21 cellular contexts compared by ENCODE assay signal in the genomic region with DNA sequence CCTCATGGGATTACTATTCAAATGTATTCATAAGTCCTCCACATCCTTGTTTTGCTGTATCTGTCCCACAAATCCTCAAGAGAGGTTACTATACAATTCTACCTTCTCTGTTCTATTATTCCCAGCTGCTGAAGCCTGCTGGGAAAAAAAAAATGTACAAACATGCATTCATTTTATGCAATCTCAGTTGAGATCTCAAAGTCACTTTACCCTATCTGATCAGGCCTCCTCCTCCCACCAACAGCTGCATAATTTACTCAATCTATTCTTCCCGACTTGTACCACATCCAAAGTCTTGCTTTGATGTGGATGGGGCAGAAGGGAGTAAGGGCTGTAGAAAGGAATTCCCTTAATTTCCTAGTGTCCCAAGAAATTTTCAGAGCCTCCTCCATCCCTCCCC. TPM values are rescaled to one million over a fixed set of nuclear protein-coding genes. Genes with fewer than 3 reads are reported as not detected.
A peak's percentile ranks its signal among the peaks of the same experiment; 100 is the strongest.
DNase-seq lines count a peak whose midpoint lies in the region; ATAC-seq and TF ChIP-seq lines count a peak whose summit lies in the region.
"Had no signal": no experiment of that assay in that cellular context is flagged by ENCODE, and none has a peak within 500 bp of the region (broad histone marks: within the 10 kb centered on the region; RNA-seq: fewer than 3 reads in every experiment).

No MANE protein-coding gene starts in this region.

- H3K4me1 ChIP-seq in CD8-positive, alpha-beta T cell (ENCODE audit: insufficient read depth, low read length) = no peaks in the 10 kb centered on the region
- peaks cover 18% of the 10 kb centered on the region for H3K4me1 ChIP-seq in Karpas-422 (ENCODE audit: low read length)

- H3K36me3 Mint-ChIP-seq in CD8-positive, alpha-beta T cell = peaks cover 57% of the 10 kb centered on the region
- H3K36me3 Mint-ChIP-seq in activated naive CD8-positive, alpha-beta T cell treated with anti-CD3 and anti-CD28 coated beads, Interleukin-2, amount 10 ng/mL, durations not matched to agents 7 days and 5 days = peaks cover 33% of the 10 kb centered on the region
- H3K36me3 Mint-ChIP-seq in immature natural killer cell = peaks cover 7 to 13% (median 8%) of the 10 kb centered on the region in 3 donors

- H3K36me3 ChIP-seq in CD8-positive, alpha-beta T cell (ENCODE audit: insufficient read depth, low read length) = peaks cover 11% of the 10 kb centered on the region
- H3K36me3 ChIP-seq in Karpas-422 (ENCODE audit: insufficient read depth, low read length) = peaks cover 48% of the 10 kb centered on the region

- H3K9ac ChIP-seq in Karpas-422 (ENCODE audit: low read length) = peak overlapping the region; percentile 34; the same call in 1 of the 2 replicates
- H3K9ac ChIP-seq: GM23248 had no signal

- H3K27ac ChIP-seq in CD8-positive, alpha-beta T cell (ENCODE audit: low read depth, low read length) = no peak overlapping the region
- H3K27ac ChIP-seq in Karpas-422 (ENCODE audit: low read length) = peak overlapping the region; percentile 48
- H3K27ac ChIP-seq: coronary artery, GM23248, PC-9, right lobe of liver, tibial nerve had no signal

- no peaks in the 10 kb centered on the region for H3K27me3 ChIP-seq in CD8-positive, alpha-beta T cell (ENCODE audit: insufficient read depth, low read length)
- no peaks in the 10 kb centered on the region for H3K27me3 ChIP-seq in Karpas-422 (ENCODE audit: low read length)
- H3K27me3 ChIP-seq: right lobe of liver, tibial nerve had no signal

- intact Hi-C loops in CD8-positive, alpha-beta T cell (cut with DNase I, micrococcal nuclease) = no loop called here

- no peaks in the 10 kb centered on the region for H4K20me1 ChIP-seq in Karpas-422 (ENCODE audit: insufficient read depth, low read depth, low read length)

- no peak overlapping the region for H2AFZ ChIP-seq in Karpas-422 (ENCODE audit: low read length)
- H2AFZ ChIP-seq: GM23248, PC-9 had no signal

- no peaks in the 10 kb centered on the region for H3K9me3 Mint-ChIP-seq in CD8-positive, alpha-beta T cell
- H3K9me3 Mint-ChIP-seq in activated naive CD8-positive, alpha-beta T cell treated with anti-CD3 and anti-CD28 coated beads, Interleukin-2, amount 10 ng/mL, durations not matched to agents 7 days and 5 days = no peaks in the 10 kb centered on the region
- H3K9me3 Mint-ChIP-seq in immature natural killer cell = no peaks in the 10 kb centered on the region
- H3K9me3 Mint-ChIP-seq: CD14-positive monocyte had no signal

- H3K79me2 ChIP-seq in Karpas-422 (ENCODE audit: low read length) = peaks cover 70% of the 10 kb centered on the region

- H3K4me2 ChIP-seq in Karpas-422 (ENCODE audit: low read depth, low read length, poor library complexity, severe bottlenecking) = peak overlapping the region; percentile 32
- H3K4me2 ChIP-seq: PC-9 had no signal

- peak overlapping the region; percentile 63 for H3K27ac Mint-ChIP-seq in CD8-positive, alpha-beta T cell
- peak overlapping the region; percentile 8 for H3K27ac Mint-ChIP-seq in activated naive CD8-positive, alpha-beta T cell treated with anti-CD3 and anti-CD28 coated beads, Interleukin-2, amount 10 ng/mL, durations not matched to agents 7 days and 5 days
- H3K27ac Mint-ChIP-seq in immature natural killer cell = peak overlapping the region in 5 of 6 donors; percentile 1 to 22 (median 17)

- no peak overlapping the region for H3K4me3 Mint-ChIP-seq in CD8-positive, alpha-beta T cell
- H3K4me3 Mint-ChIP-seq in activated naive CD8-positive, alpha-beta T cell treated with anti-CD3 and anti-CD28 coated beads, Interleukin-2, amount 10 ng/mL, durations not matched to agents 7 days and 5 days = no peak overlapping the region
- no peak overlapping the region for H3K4me3 Mint-ChIP-seq in immature natural killer cell
- H3K4me3 Mint-ChIP-seq: CD14-positive monocyte had no signal

- H3K9me2 ChIP-seq in Karpas-422 (replicated peaks; ENCODE audit: insufficient read depth, low read length) = no peaks in the 10 kb centered on the region

- no peak for TF ChIP-seq CTCF in CD8-positive, alpha-beta T cell (IDR thresholded peaks at IDR 0.05)

- no peak for ATAC-seq in CD8-positive, alpha-beta T cell
- ATAC-seq in activated naive CD8-positive, alpha-beta T cell treated with anti-CD3 and anti-CD28 coated beads, Interleukin-2, amount 10 ng/mL, durations not matched to agents 7 days and 5 days (ENCODE audit: low read depth) = no peak
- no peak for ATAC-seq in HG03280 (IDR thresholded peaks at IDR 0.05; ENCODE audit: unreplicated experiment)
- ATAC-seq: right lobe of liver had no signal

- POLR2A ChIA-PET in CD8-positive, alpha-beta T cell (lab: Charles Lee) = interaction anchor here (2.3 kb wide), 1 partner anchor 29 kb away, joined by 16 read pairs; the partner anchor contains the start of gene PSIP1
- POLR2A ChIA-PET in activated naive CD8-positive, alpha-beta T cell treated with anti-CD3 and anti-CD28 coated beads, Interleukin-2, amount 10 ng/mL, durations not matched to agents 7 days and 5 days (lab: Charles Lee) = interaction anchor here (0.5 kb wide), 1 partner anchor 12 kb away, joined by 3 read pairs; no protein-coding TSS in a partner anchor

- no peaks in the 10 kb centered on the region for H3K27me3 Mint-ChIP-seq in CD8-positive, alpha-beta T cell (ENCODE audit: low read depth)
- H3K27me3 Mint-ChIP-seq in activated naive CD8-positive, alpha-beta T cell treated with anti-CD3 and anti-CD28 coated beads, Interleukin-2, amount 10 ng/mL, durations not matched to agents 7 days and 5 days = no peaks in the 10 kb centered on the region
- peaks cover 0 to 2% (median 0%) of the 10 kb centered on the region in 3 donors for H3K27me3 Mint-ChIP-seq in immature natural killer cell (ENCODE audit: low read depth in 3 of 3)

- H3K4me1 Mint-ChIP-seq in CD8-positive, alpha-beta T cell (ENCODE audit: low read depth) = peaks cover 46% of the 10 kb centered on the region
- H3K4me1 Mint-ChIP-seq in activated naive CD8-positive, alpha-beta T cell treated with anti-CD3 and anti-CD28 coated beads, Interleukin-2, amount 10 ng/mL, durations not matched to agents 7 days and 5 days = peaks cover 20% of the 10 kb centered on the region
- peaks cover 3 to 33% of the 10 kb centered on the region in 2 donors for H3K4me1 Mint-ChIP-seq in immature natural killer cell
- H3K4me1 Mint-ChIP-seq: CD14-positive monocyte had no signal

- H3K4me3 ChIP-seq in CD8-positive, alpha-beta T cell (ENCODE audit: low read depth, low read length) = no peak overlapping the region
- no peak overlapping the region for H3K4me3 ChIP-seq in Karpas-422 (ENCODE audit: low read length)
- H3K4me3 ChIP-seq: coronary artery, GM23248, PC-9, right lobe of liver, tibial nerve had no signal

- no peak for DNase-seq in CD8-positive, alpha-beta T cell
- DNase-seq in Karpas-422 (no peak), immature natural killer cell (no peak), Kasumi-1 (lab: John Stamatoyannopoulos, UW) (no peak), NCI-H345 treated with DMSO at 0.1 percent for 48 hours (lab: John Stamatoyannopoulos, UW; ENCODE audit: unreplicated experiment) (no peak)
- no peak for DNase-seq in activated naive CD8-positive, alpha-beta T cell treated with anti-CD3 and anti-CD28 coated beads, Interleukin-2, amount 10 ng/mL, durations not matched to agents 7 days and 5 days
- DNase-seq: activated CD4-positive, CD25-positive, alpha-beta regulatory T cell; aorta; erythroblast; GM23248; kidney; MM.1S; NCI-H2029; NCI-H69; PC-9; right lobe of liver; stimulated activated CD4-positive, alpha-beta T cell treated with anti-CD3 and anti-CD28 coated beads, Interleukin-4, amount 100 ng/mL, for 24 hours had no signal

- CTCF ChIA-PET in CD8-positive, alpha-beta T cell (lab: Charles Lee) = no interaction called here

- no peaks in the 10 kb centered on the region for H3K9me3 ChIP-seq in CD8-positive, alpha-beta T cell (ENCODE audit: low read length)
- no peaks in the 10 kb centered on the region for H3K9me3 ChIP-seq in Karpas-422 (ENCODE audit: low read length)
- H3K9me3 ChIP-seq: right lobe of liver, tibial nerve had no signal

RNA-seq across cellular contexts. Expression of gene PSIP1, which starts 28.6 kb away (rescaled TPM):
- total RNA-seq in CD8-positive, alpha-beta T cell = 10 to 100 TPM; 93.5 to 96.0 TPM
- 88.9 and 118 TPM in 2 replicates for total RNA-seq in Karpas-422 (2014; rRNA removed; shearing (Covaris generic); ENCODE audit: low replicate concordance)
- 100 to 1,000 TPM; 159 to 160 TPM for total RNA-seq in activated naive CD8-positive, alpha-beta T cell treated with anti-CD3 and anti-CD28 coated beads, Interleukin-2, amount 10 ng/mL, durations not matched to agents 7 days and 5 days
- polyA plus RNA-seq in immature natural killer cell = 10 to 100 TPM; 26.7 to 73.0 (median 64.8) TPM

RNA-seq across cellular contexts. Expression of gene SNAPC3, which starts 59.5 kb away (rescaled TPM):
- 1 to 10 TPM; 3.4 to 5.0 TPM for total RNA-seq in CD8-positive, alpha-beta T cell
- 53.4 and 63.0 TPM in 2 replicates for total RNA-seq in Karpas-422 (2014; rRNA removed; shearing (Covaris generic); ENCODE audit: low replicate concordance)
- total RNA-seq in activated naive CD8-positive, alpha-beta T cell treated with anti-CD3 and anti-CD28 coated beads, Interleukin-2, amount 10 ng/mL, durations not matched to agents 7 days and 5 days = 10 to 100 TPM; 27.4 to 29.2 TPM
- polyA plus RNA-seq in immature natural killer cell = 10 to 100 TPM in 2 of 3 donors, 1 to 10 TPM in 1; 9.9 to 17.0 (median 11.3) TPM

Comparison
In these comparisons a context has a peak if more than half of its experiments do, and no peak if none do; other contexts are left out.
1. H3K27ac Mint-ChIP-seq: peak in every context shown above with its lines; median percentile 63 in CD8-positive, alpha-beta T cell; 17 in immature natural killer cell; 8 in activated naive CD8-positive, alpha-beta T cell treated with anti-CD3 and anti-CD28 coated beads, Interleukin-2, amount 10 ng/mL, durations not matched to agents 7 days and 5 days.